In genomic region chr2:213016984-213017351, GRCh38 we compare ENCODE assay signal across 24 cellular contexts.
DNase-seq lines count a peak whose midpoint lies in the region; ATAC-seq and TF ChIP-seq lines count a peak whose summit lies in the region.
"Had no signal": no experiment of that assay in that cellular context is flagged by ENCODE, and none has a peak within 500 bp of the region (broad histone marks: within the 10 kb centered on the region; RNA-seq: fewer than 3 reads in every experiment).

No MANE protein-coding gene starts in this region.

- no peaks in the 10 kb centered on the region for H3K27me3 Mint-ChIP-seq in activated naive CD8-positive, alpha-beta T cell treated with anti-CD3 and anti-CD28 coated beads for 36 hours
- peaks cover 0 to 3% (median 0%) of the 10 kb centered on the region in 5 donors for H3K27me3 Mint-ChIP-seq in naive thymus-derived CD8-positive, alpha-beta T cell
- H3K27me3 Mint-ChIP-seq: CD4-positive, alpha-beta memory T cell had no signal

- peaks cover 3% of the 10 kb centered on the region for H3K9me3 Mint-ChIP-seq in activated naive CD8-positive, alpha-beta T cell treated with anti-CD3 and anti-CD28 coated beads for 36 hours
- no peaks in the 10 kb centered on the region for H3K9me3 Mint-ChIP-seq in naive thymus-derived CD8-positive, alpha-beta T cell
- H3K9me3 Mint-ChIP-seq: activated CD4-positive, alpha-beta memory T cell treated with anti-CD3 and anti-CD28 coated beads, Interleukin-2, amount 10 ng/mL, durations not matched to agents 7 days and 5 days; activated T-helper 1 cell treated with anti-CD3 and anti-CD28 coated beads, Interleukin-12 subunit alpha, Interleukin-12 subunit beta, Interleukin-2, Interleukin-4 antibody, amounts not matched to agents 30 ng/mL and 10 ng/mL and 1 ng/mL, durations not matched to agents 14 hours and 24 hours and 36 hours had no signal

- DNase-seq in AG10803 (ENCODE audit: low read depth) (peak; percentile 18), GM12864 (ENCODE audit: low read depth) (no peak), fibroblast of mammary gland (ENCODE audit: low read depth) (peak; percentile 41), medulla oblongata (ENCODE audit: extremely low spot score) (no peak), coronary artery (ENCODE audit: low spot score) (no peak), NCI-H69 (lab: John Stamatoyannopoulos, UW) (no peak)
- DNase-seq in activated naive CD8-positive, alpha-beta T cell treated with anti-CD3 and anti-CD28 coated beads for 36 hours: no peak
- DNase-seq in naive thymus-derived CD8-positive, alpha-beta T cell: no peak
- DNase-seq: activated CD4-positive, alpha-beta memory T cell treated with anti-CD3 and anti-CD28 coated beads, Interleukin-2, amount 10 ng/mL, durations not matched to agents 7 days and 5 days; adrenal gland; caudate nucleus; CD4-positive, alpha-beta memory T cell; DMS79; glutamatergic neuron; GOT3; Kasumi-1; left ventricle myocardium inferior; NCI-H1105 treated with DMSO at 0.1 percent for 48 hours; NCI-H2107; NCI-H526; Right ventricle myocardium superior; spleen; T-helper 1 cell had no signal

- no peak overlapping the region for H3K4me3 Mint-ChIP-seq in activated naive CD8-positive, alpha-beta T cell treated with anti-CD3 and anti-CD28 coated beads for 36 hours
- no peak overlapping the region for H3K4me3 Mint-ChIP-seq in naive thymus-derived CD8-positive, alpha-beta T cell
- H3K4me3 Mint-ChIP-seq: activated CD4-positive, alpha-beta memory T cell treated with anti-CD3 and anti-CD28 coated beads, Interleukin-2, amount 10 ng/mL, durations not matched to agents 7 days and 5 days; activated T-helper 1 cell treated with anti-CD3 and anti-CD28 coated beads, Interleukin-12 subunit alpha, Interleukin-12 subunit beta, Interleukin-2, Interleukin-4 antibody, amounts not matched to agents 30 ng/mL and 10 ng/mL and 1 ng/mL, durations not matched to agents 14 hours and 24 hours and 36 hours had no signal

- H3K4me1 Mint-ChIP-seq in activated naive CD8-positive, alpha-beta T cell treated with anti-CD3 and anti-CD28 coated beads for 36 hours: peaks cover 40% of the 10 kb centered on the region
- H3K4me1 Mint-ChIP-seq in naive thymus-derived CD8-positive, alpha-beta T cell: peaks cover 0 to 4% (median 1%) of the 10 kb centered on the region in 4 donors

- POLR2A ChIA-PET in naive thymus-derived CD8-positive, alpha-beta T cell (lab: Charles Lee): no interaction called here

- no peak overlapping the region for H3K27ac ChIP-seq in coronary artery
- H3K27ac ChIP-seq: adrenal gland, left ventricle myocardium inferior had no signal

- H3K4me3 ChIP-seq in AG10803 (ENCODE audit: low read length): no peak overlapping the region
- H3K4me3 ChIP-seq in GM12864 (ENCODE audit: low read depth, low read length): peak overlapping the region; percentile 12; the same call in 1 of the 2 replicates
- H3K4me3 ChIP-seq in fibroblast of mammary gland (ENCODE audit: control insufficient read depth, low read depth, low read length): no peak overlapping the region
- no peak overlapping the region for H3K4me3 ChIP-seq in coronary artery
- H3K4me3 ChIP-seq: adrenal gland, left ventricle myocardium inferior, spleen had no signal

- TF ChIP-seq CTCF in AG10803 (conservative IDR thresholded peaks at IDR 0.05; ENCODE audit: low read length) (no peak), GM12864 (IDR thresholded peaks at IDR 0.05; ENCODE audit: low read depth, low read length, missing control alignments) (no peak), fibroblast of mammary gland (conservative IDR thresholded peaks at IDR 0.05; ENCODE audit: control insufficient read depth, insufficient read depth, low read depth, low read length) (no peak), coronary artery (IDR thresholded peaks at IDR 0.05) (no peak)

- H3K36me3 Mint-ChIP-seq in activated naive CD8-positive, alpha-beta T cell treated with anti-CD3 and anti-CD28 coated beads for 36 hours: peaks cover 13% of the 10 kb centered on the region
- peaks cover 4 to 8% (median 5%) of the 10 kb centered on the region in 3 donors for H3K36me3 Mint-ChIP-seq in naive thymus-derived CD8-positive, alpha-beta T cell
- H3K36me3 Mint-ChIP-seq: CD4-positive, alpha-beta memory T cell had no signal

- H3K27ac Mint-ChIP-seq in activated naive CD8-positive, alpha-beta T cell treated with anti-CD3 and anti-CD28 coated beads for 36 hours: peak overlapping the region; percentile 30
- H3K27ac Mint-ChIP-seq in naive thymus-derived CD8-positive, alpha-beta T cell: no peak overlapping the region
- H3K27ac Mint-ChIP-seq: activated T-helper 1 cell treated with anti-CD3 and anti-CD28 coated beads, Interleukin-12 subunit alpha, Interleukin-12 subunit beta, Interleukin-2, Interleukin-4 antibody, amounts not matched to agents 30 ng/mL and 10 ng/mL and 1 ng/mL, durations not matched to agents 14 hours and 24 hours and 36 hours had no signal

- ATAC-seq in naive thymus-derived CD8-positive, alpha-beta T cell: no peak

Comparison
In these comparisons a context has a peak if more than half of its experiments do, and no peak if none do; other contexts are left out.
1. DNase-seq: peak in AG10803 (single experiment) and fibroblast of mammary gland (single experiment); none in GM12864 (single experiment), activated naive CD8-positive, alpha-beta T cell treated with anti-CD3 and anti-CD28 coated beads for 36 hours (single experiment), medulla oblongata (single experiment), coronary artery (single experiment), NCI-H69 (single experiment) and naive thymus-derived CD8-positive, alpha-beta T cell (0 of 10).